15 cellular contexts compared by ENCODE assay signal in the genomic region with DNA sequence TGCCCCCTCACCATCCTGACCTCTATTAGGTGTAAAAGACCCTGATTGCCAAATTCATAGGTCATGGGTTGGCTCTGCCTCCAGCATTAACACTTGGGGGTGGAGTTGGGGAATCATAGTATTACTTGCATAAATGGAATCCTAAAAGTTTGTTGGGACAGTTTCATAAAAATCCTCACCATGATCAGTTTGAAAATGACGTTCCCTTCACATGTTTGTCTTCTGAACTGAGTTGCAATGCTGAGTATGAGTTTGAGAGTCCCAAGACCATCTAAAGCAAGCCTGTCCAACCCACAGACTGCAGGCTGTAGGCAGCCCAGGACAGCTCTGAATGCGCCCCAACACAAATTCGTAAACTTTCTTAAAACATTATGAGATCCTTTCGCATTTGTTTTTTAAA. TPM values are rescaled to one million over a fixed set of nuclear protein-coding genes. Genes with fewer than 3 reads are reported as not detected.
A peak's percentile ranks its signal among the peaks of the same experiment; 100 is the strongest.
DNase-seq lines count a peak whose midpoint lies in the region; ATAC-seq and TF ChIP-seq lines count a peak whose summit lies in the region.
"Had no signal": no experiment of that assay in that cellular context is flagged by ENCODE, and none has a peak within 500 bp of the region (broad histone marks: within the 10 kb centered on the region; RNA-seq: fewer than 3 reads in every experiment).

No MANE protein-coding gene starts in this region.

- peaks cover 100% of the 10 kb centered on the region for H3K79me2 ChIP-seq in mammary epithelial cell (ENCODE audit: insufficient read depth, low read length)

- no peak for TF ChIP-seq RAD21 in liver (IDR thresholded peaks at IDR 0.05)

- CTCF ChIA-PET in MCF 10A (lab: Yijun Ruan, JAX) (interaction anchor here (1.4 to 1.5 kb wide), 2 partner anchors 19 to 261 kb away, joined by 3 to 5 read pairs; a partner anchor contains a TSS), mammary epithelial cell (lab: Charles Lee; ENCODE audit: low non-redundant PET) (no interaction called here)

- DNase-seq in MCF 10A (ENCODE audit: unreplicated experiment), result no peak
- no peak for DNase-seq in mammary epithelial cell
- DNase-seq in suprapubic skin (ENCODE audit: low spot score in 2 of 2), result no peak
- DNase-seq in hypothalamus (lab: John Stamatoyannopoulos, UW), result no peak
- DNase-seq in HAP-1 (ENCODE audit: low spot score in 2 of 2), result no peak
- DNase-seq in lower leg skin (ENCODE audit: low spot score in 2 of 2), result no peak
- DNase-seq: activated CD8-positive, alpha-beta T cell treated with anti-CD3 and anti-CD28 coated beads for 36 hours; DMS153; effector memory CD4-positive, alpha-beta T cell; NCI-H1930; NCI-H526 treated with DMSO at 0.1 percent for 48 hours had no signal

- intact Hi-C loops in MCF 10A (cut with micrococcal nuclease), result no loop called here
- intact Hi-C loops in mammary epithelial cell (cut with micrococcal nuclease), result no loop called here
- intact Hi-C loops in lower leg skin (cut with DNase I; ENCODE audit: low total_unique reads), result no loop called here

- no peaks in the 10 kb centered on the region for H3K27me3 ChIP-seq in mammary epithelial cell (ENCODE audit: insufficient read depth, low read length)
- no peaks in the 10 kb centered on the region for H3K27me3 ChIP-seq in liver (ENCODE audit: control insufficient read depth in 4 of 4, insufficient read depth in 4 of 4, low read length in 3 of 4)
- no peaks in the 10 kb centered on the region for H3K27me3 ChIP-seq in suprapubic skin
- H3K27me3 ChIP-seq in HAP-1 (ENCODE audit: low read depth), result no peaks in the 10 kb centered on the region

- H3K36me3 ChIP-seq in mammary epithelial cell (ENCODE audit: insufficient read depth, low read length), result peaks cover 11% of the 10 kb centered on the region
- no peaks in the 10 kb centered on the region for H3K36me3 ChIP-seq in liver (ENCODE audit: control insufficient read depth in 4 of 4, insufficient read depth in 3 of 4, low read depth in 1 of 4, low read length in 3 of 4)
- H3K36me3 ChIP-seq in suprapubic skin, result no peaks in the 10 kb centered on the region
- no peaks in the 10 kb centered on the region for H3K36me3 ChIP-seq in HAP-1 (replicated peaks)

- in situ Hi-C loops in mammary epithelial cell (cut with MboI; ENCODE audit: low sequenced_read_pairs in 2 of 2) (no loop called here), HAP-1 (cut with MboI; ENCODE audit: low sequenced_read_pairs) (no loop called here)

- no peak overlapping the region for H3K9ac ChIP-seq in mammary epithelial cell (ENCODE audit: insufficient read depth, low read length)
- no peak overlapping the region for H3K9ac ChIP-seq in liver (ENCODE audit: low read depth in 1 of 2, low read length in 2 of 2)

- no peak for TF ChIP-seq CTCF in MCF 10A (IDR thresholded peaks at IDR 0.05; ENCODE audit: unreplicated experiment)
- TF ChIP-seq CTCF in mammary epithelial cell (conservative IDR thresholded peaks at IDR 0.05 in 1 of 2, IDR thresholded peaks at IDR 0.05 in 1 of 2; ENCODE audit: extremely low read depth in 1 of 2, insufficient read depth in 1 of 2, low read depth in 1 of 2, low read length in 2 of 2), result no peak
- TF ChIP-seq CTCF in liver (IDR thresholded peaks at IDR 0.05; ENCODE audit: low read depth, low read length, missing input control), result no peak
- TF ChIP-seq CTCF in suprapubic skin (IDR thresholded peaks at IDR 0.05), result no peak
- TF ChIP-seq CTCF in lower leg skin (IDR thresholded peaks at IDR 0.05), result no peak

- POLR2A ChIA-PET in MCF 10A (lab: Yijun Ruan, JAX), result interaction anchor here (2.0 kb wide), 1 partner anchor 19 kb away, joined by 7 read pairs; no protein-coding TSS in a partner anchor

- 100% methylated on average over 4 of the region's 4 CpGs for WGBS in mammary epithelial cell (ENCODE audit: low coverage, missing lambda C conversion rate)
- WGBS in liver, result 88% methylated on average over 4 of the region's 4 CpGs
- 82% methylated on average over 4 of the region's 4 CpGs for WGBS in suprapubic skin
- 70 to 79% methylated on average over 4 of the region's 4 CpGs for WGBS in lower leg skin, 2 donors

- TF ChIP-seq POLR2A in suprapubic skin (IDR thresholded peaks at IDR 0.05) (no peak), lower leg skin (IDR thresholded peaks at IDR 0.05) (no peak)

- H2AFZ ChIP-seq in mammary epithelial cell (ENCODE audit: low read depth, low read length), result no peak overlapping the region

- peaks cover 7% of the 10 kb centered on the region for H3K36me3 Mint-ChIP-seq in MCF 10A (ENCODE audit: insufficient read depth, unreplicated experiment)
- no peaks in the 10 kb centered on the region for H3K36me3 Mint-ChIP-seq in activated T-helper 17 cell treated with anti-CD3 and anti-CD28 coated beads, Interleukin-2, amount 50 U/mL, for 72 hours (ENCODE audit: low read depth)

- H3K27me3 Mint-ChIP-seq in MCF 10A (ENCODE audit: insufficient read depth, unreplicated experiment), result no peaks in the 10 kb centered on the region
- no peaks in the 10 kb centered on the region for H3K27me3 Mint-ChIP-seq in activated T-helper 17 cell treated with anti-CD3 and anti-CD28 coated beads, Interleukin-2, amount 50 U/mL, for 72 hours
- H3K27me3 Mint-ChIP-seq: activated CD8-positive, alpha-beta T cell treated with anti-CD3 and anti-CD28 coated beads for 36 hours had no signal

- H3K4me3 ChIP-seq in mammary epithelial cell (replicated peaks in 1 of 3; ENCODE audit: insufficient read depth in 1 of 3, low read depth in 2 of 3, low read length in 3 of 3), result no peak overlapping the region
- no peak overlapping the region for H3K4me3 ChIP-seq in liver (ENCODE audit: low read depth in 1 of 3, low read length in 3 of 3)
- no peak overlapping the region for H3K4me3 ChIP-seq in suprapubic skin
- no peak overlapping the region for H3K4me3 ChIP-seq in HAP-1
- no peak overlapping the region for H3K4me3 ChIP-seq in lower leg skin (ENCODE audit: low read depth, poor library complexity, severe bottlenecking)
- H3K4me3 ChIP-seq: skin epidermis had no signal

- BruUV-seq in MCF 10A (replicated peaks; lab: Mats Ljungman, UMichigan), result no TSS peak
- no TSS peak for BruUV-seq in mammary epithelial cell (replicated peaks; lab: Mats Ljungman, UMichigan)

- H3K4me2 ChIP-seq in mammary epithelial cell (ENCODE audit: insufficient read depth, low read depth, low read length), result no peak overlapping the region

- H3K27ac Mint-ChIP-seq in MCF 10A (ENCODE audit: low read depth, unreplicated experiment), result peak overlapping the region; percentile 67
- H3K27ac Mint-ChIP-seq in activated T-helper 17 cell treated with anti-CD3 and anti-CD28 coated beads, Interleukin-2, amount 50 U/mL, for 72 hours, result peak overlapping the region; percentile 17
- H3K27ac Mint-ChIP-seq: activated CD8-positive, alpha-beta T cell treated with anti-CD3 and anti-CD28 coated beads for 36 hours had no signal

- no peak overlapping the region for H3K4me3 Mint-ChIP-seq in MCF 10A (ENCODE audit: unreplicated experiment)
- H3K4me3 Mint-ChIP-seq in activated T-helper 17 cell treated with anti-CD3 and anti-CD28 coated beads, Interleukin-2, amount 50 U/mL, for 72 hours, result no peak overlapping the region
- H3K4me3 Mint-ChIP-seq: activated CD8-positive, alpha-beta T cell treated with anti-CD3 and anti-CD28 coated beads for 36 hours; neural crest cell had no signal

- H3K4me1 ChIP-seq in mammary epithelial cell (ENCODE audit: insufficient read depth, low read length) (peaks cover 65% of the 10 kb centered on the region), liver (ENCODE audit: control insufficient read depth in 4 of 4, insufficient read depth in 4 of 4, low read length in 3 of 4) (peaks cover 22 to 68% (median 44%) of the 10 kb centered on the region in 4 donors), suprapubic skin (peaks cover 69% of the 10 kb centered on the region), HAP-1 (peaks cover 17% of the 10 kb centered on the region)

- dilution Hi-C loops in mammary epithelial cell (cut with HindIII; ENCODE audit: low sequenced_read_pairs), result loop anchor here (5.0 to 25.0 kb wide), 2 partner anchors 47 to 108 kb away; no protein-coding TSS in a partner anchor

- TF ChIP-seq EP300 in suprapubic skin (IDR thresholded peaks at IDR 0.05), result no peak

- peaks cover 35% of the 10 kb centered on the region for H4K20me1 ChIP-seq in mammary epithelial cell (ENCODE audit: insufficient read depth, low read length)

- no peak overlapping the region for H3K27ac ChIP-seq in mammary epithelial cell (ENCODE audit: insufficient read depth, low read depth, low read length)
- peak overlapping the region; percentile 13 to 39 for H3K27ac ChIP-seq in liver (ENCODE audit: low read depth in 1 of 2, low read length in 2 of 2)
- peak overlapping the region; percentile 44 for H3K27ac ChIP-seq in suprapubic skin

- H3K9me3 Mint-ChIP-seq in MCF 10A (ENCODE audit: unreplicated experiment), result no peaks in the 10 kb centered on the region
- H3K9me3 Mint-ChIP-seq in activated T-helper 17 cell treated with anti-CD3 and anti-CD28 coated beads, Interleukin-2, amount 50 U/mL, for 72 hours, result no peaks in the 10 kb centered on the region
- H3K9me3 Mint-ChIP-seq: activated CD8-positive, alpha-beta T cell treated with anti-CD3 and anti-CD28 coated beads for 36 hours; neural crest cell had no signal

- no peak for ATAC-seq in activated T-helper 17 cell treated with anti-CD3 and anti-CD28 coated beads, Interleukin-2, amount 50 U/mL, for 72 hours (replicated peaks)

- peaks cover 56% of the 10 kb centered on the region for H3K4me1 Mint-ChIP-seq in MCF 10A (ENCODE audit: insufficient read depth, unreplicated experiment)
- H3K4me1 Mint-ChIP-seq in activated T-helper 17 cell treated with anti-CD3 and anti-CD28 coated beads, Interleukin-2, amount 50 U/mL, for 72 hours, result peaks cover 11% of the 10 kb centered on the region

- H3K9me3 ChIP-seq in mammary epithelial cell (replicated peaks; ENCODE audit: insufficient read depth, low read length) (no peaks in the 10 kb centered on the region), liver (ENCODE audit: control insufficient read depth in 4 of 4, low read length in 3 of 4) (no peaks in the 10 kb centered on the region), suprapubic skin (no peaks in the 10 kb centered on the region), HAP-1 (no peaks in the 10 kb centered on the region)

TF ChIP-seq in liver, 16 proteins besides CTCF, POLR2A, EP300 and RAD21:
- no peak for TF ChIP-seq TAF1 (conservative IDR thresholded peaks at IDR 0.05)
TF ChIP-seq in liver: peak in this region for 0.

RNA-seq across cellular contexts. Expression of a gene that starts 36.9 kb away (rescaled TPM):
- total RNA-seq in MCF 10A (2022), result 580 and 593 TPM in 2 replicates
- total RNA-seq in mammary epithelial cell, result 1,000 to 10,000 TPM in 1 of 2 donors, 100 to 1,000 TPM in 1; 930 to 1,038 TPM
- polyA plus RNA-seq in mammary epithelial cell, result 415 TPM
- polyA minus RNA-seq in mammary epithelial cell, result 1,694 TPM
- total RNA-seq in activated T-helper 17 cell treated with anti-CD3 and anti-CD28 coated beads, Interleukin-2, amount 50 U/mL, for 72 hours, result 10 to 100 TPM; 22.5 to 23.6 TPM
- total RNA-seq in liver, result 100 to 1,000 TPM in 1 of 2 donors, 10 to 100 TPM in 1; 53.8 to 124 TPM
- polyA plus RNA-seq in liver, result 10 to 100 TPM; 22.9 to 34.7 TPM
- 100 to 1,000 TPM; 143 to 186 (median 150) TPM for total RNA-seq in suprapubic skin
- 100 to 1,000 TPM; 108 to 155 (median 128) TPM for total RNA-seq in lower leg skin
